1 cellular context compared by ENCODE assay signal in genomic region chr16:77290451-77291110, GRCh38.
TF ChIP-seq lines count a peak whose summit lies in the region.

No MANE protein-coding gene starts in this region.

TF ChIP-seq in WTC11, 78 proteins besides CTCF, POLR2A, EP300 and RAD21 (continued from another document):
- TF ChIP-seq ARID4B (CRISPR knock-in tag; IDR thresholded peaks at IDR 0.05; ENCODE audit: borderline replicate concordance) (no peak), ATF6 (CRISPR knock-in tag; IDR thresholded peaks at IDR 0.05) (no peak), ZNF425 (CRISPR knock-in tag; conservative IDR thresholded peaks at IDR 0.05) (no peak)
TF ChIP-seq in WTC11: peak in this region for 0.
